In the genomic region with DNA sequence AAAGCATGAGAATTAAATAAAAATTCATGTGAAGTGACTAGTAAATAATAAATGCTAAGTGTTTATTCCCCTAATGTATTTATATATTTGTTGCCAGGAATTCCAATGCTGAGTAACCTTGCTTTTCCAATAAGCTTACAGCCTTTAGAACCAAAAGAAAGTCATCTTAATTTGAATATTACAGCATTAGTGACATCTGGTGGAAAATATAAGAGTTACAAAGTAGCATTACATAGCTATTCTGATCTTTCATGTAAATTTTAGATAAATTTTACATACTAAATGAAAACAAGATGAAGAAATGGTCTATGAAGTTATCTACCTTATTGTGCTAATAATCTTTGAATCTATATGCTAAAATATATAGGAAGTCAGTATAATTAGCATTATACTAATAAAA, we compare ENCODE assay signal across 9 cellular contexts. TPM values are rescaled to one million over a fixed set of nuclear protein-coding genes. Genes with fewer than 3 reads are reported as not detected.
DNase-seq lines count a peak whose midpoint lies in the region; ATAC-seq, FAIRE-seq and TF ChIP-seq lines count a peak whose summit lies in the region.
"Had no signal": no experiment of that assay in that cellular context is flagged by ENCODE, and none has a peak within 500 bp of the region (broad histone marks: within the 10 kb centered on the region; RNA-seq: fewer than 3 reads in every experiment).

No MANE protein-coding gene starts in this region.

- peaks cover 15% of the 10 kb centered on the region; the same call in 1 of the 2 replicates for H4K20me1 ChIP-seq in HCT116 (ENCODE audit: insufficient read depth)

- no peak overlapping the region for H2AFZ ChIP-seq in HCT116 (ENCODE audit: low read depth, low read length, poor library complexity, severe bottlenecking)

- no peak overlapping the region for H3K4me2 ChIP-seq in HCT116 (ENCODE audit: low read length)

- no TSS peak for BruUV-seq in HCT116 (replicated peaks; lab: Mats Ljungman, UMichigan)

- POLR2A ChIA-PET in BJ (lab: Charles Lee) (no interaction called here), HCT116 (lab: Charles Lee) (interaction anchor here (1.0 kb wide), 1 partner anchor 10 kb away, joined by 4 read pairs; a partner anchor contains a TSS)

- intact Hi-C loops in HCT116 (cut with micrococcal nuclease): no loop called here

- no peak for TF ChIP-seq POLR2A in HCT116 (IDR thresholded peaks at IDR 0.05; ENCODE audit: borderline replicate concordance, extremely low read depth, insufficient read depth, insufficient read length)

- FAIRE-seq in TTC549 (lab: Jason Lieb, UNC): peak; percentile 68
- FAIRE-seq in islet of Langerhans (lab: Jason Lieb, UNC): peak; percentile 88

- ATAC-seq in HCT116 (no peak), GM19452 (IDR thresholded peaks at IDR 0.05; ENCODE audit: unreplicated experiment) (no peak), GM18873 (IDR thresholded peaks at IDR 0.05; ENCODE audit: low FRiP score, unreplicated experiment) (no peak), GM21529 (IDR thresholded peaks at IDR 0.05; ENCODE audit: unreplicated experiment) (no peak)

- no peaks in the 10 kb centered on the region for H3K36me3 ChIP-seq in BJ (ENCODE audit: control insufficient read depth, insufficient read depth, low read length)
- H3K36me3 ChIP-seq in HCT116 (ENCODE audit: control insufficient read depth in 1 of 2, insufficient read depth in 2 of 2, low read length in 2 of 2): peaks cover 14 to 35% of the 10 kb centered on the region in 2 experiments

- TF ChIP-seq CTCF in BJ (IDR thresholded peaks at IDR 0.05; ENCODE audit: insufficient read depth, low read depth, low read length) (peak; percentile 40), HCT116 (IDR thresholded peaks at IDR 0.05 in 2 of 3, conservative IDR thresholded peaks at IDR 0.05 in 1 of 3; ENCODE audit: borderline replicate concordance in 1 of 3, insufficient read depth in 1 of 3, low read depth in 2 of 3, low read length in 2 of 3) (peak in 2 of 3 experiments; percentile 18 to 36; a peak in 2 of 6 replicates)

- CTCF ChIA-PET in BJ (lab: Yijun Ruan, JAX): interaction anchor here (0.6 to 6.1 kb wide), 13 partner anchors 10 to 1075 kb away, joined by 3 to 51 read pairs (median 3); a partner anchor contains a TSS
- CTCF ChIA-PET in HCT116 (lab: Charles Lee): interaction anchor here (0.7 to 2.7 kb wide), 7 partner anchors 32 to 1015 kb away, joined by 3 to 22 read pairs (median 3); a partner anchor contains a TSS

- no peak overlapping the region for H3K9ac ChIP-seq in HCT116 (ENCODE audit: low read length)

- H3K9me3 ChIP-seq in HCT116 (ENCODE audit: control insufficient read depth in 1 of 2, insufficient read depth in 1 of 2, low read depth in 1 of 2, low read length in 2 of 2): no peaks in the 10 kb centered on the region

- peak; percentile 45 for TF ChIP-seq RAD21 in HCT116 (IDR thresholded peaks at IDR 0.05; ENCODE audit: low read depth)

- H3K27me3 ChIP-seq in BJ (ENCODE audit: control insufficient read depth, insufficient read depth, low read length) (no peaks in the 10 kb centered on the region), HCT116 (ENCODE audit: insufficient read depth, low read length) (no peaks in the 10 kb centered on the region)

- H3K4me3 ChIP-seq in BJ (ENCODE audit: low read depth, low read length): no peak overlapping the region
- no peak overlapping the region for H3K4me3 ChIP-seq in HCT116 (replicated peaks in 1 of 2; ENCODE audit: low read depth in 1 of 2, low read length in 2 of 2)

- H3K4me1 ChIP-seq in HCT116 (ENCODE audit: control insufficient read depth in 1 of 2, insufficient read depth in 2 of 2, low read length in 2 of 2): no peaks in the 10 kb centered on the region

- DNase-seq in BJ (ENCODE audit: low read depth): peak; percentile 9
- DNase-seq in HCT116 (ENCODE audit: low read depth, low spot score): no peak
- DNase-seq in NCI-H82 treated with DMSO at 0.1 percent for 48 hours (lab: John Stamatoyannopoulos, UW; ENCODE audit: unreplicated experiment): no peak
- DNase-seq: activated CD4-positive, alpha-beta T cell treated with anti-CD3 and anti-CD28 coated beads, Interleukin-2, amount 50 U/mL, for 4 hours had no signal

- RAD21 ChIA-PET in HCT116 (lab: Charles Lee; ENCODE audit: low non-redundant PET in 1 of 2, low total read pairs in 2 of 2, uncharacterized antibody in 2 of 2, unreplicated experiment in 2 of 2): interaction anchor here in 1 of 2 experiments (0.9 kb wide), 1 partner anchor 427 kb away, joined by 3 read pairs; a partner anchor contains a TSS

- no peaks in the 10 kb centered on the region for H3K9me2 ChIP-seq in HCT116 (ENCODE audit: insufficient read depth)

- H3K27ac ChIP-seq in HCT116 (ENCODE audit: low read depth, low read length): no peak overlapping the region

- H3K79me2 ChIP-seq in HCT116 (ENCODE audit: insufficient read depth, low read length): peaks cover 43% of the 10 kb centered on the region

TF ChIP-seq in HCT116, 20 proteins besides CTCF, POLR2A, EP300 and RAD21:
- TF ChIP-seq ZNF274 (IDR thresholded peaks at IDR 0.05; ENCODE audit: low read depth, low read length): no peak
- TF ChIP-seq, protein P1, sequence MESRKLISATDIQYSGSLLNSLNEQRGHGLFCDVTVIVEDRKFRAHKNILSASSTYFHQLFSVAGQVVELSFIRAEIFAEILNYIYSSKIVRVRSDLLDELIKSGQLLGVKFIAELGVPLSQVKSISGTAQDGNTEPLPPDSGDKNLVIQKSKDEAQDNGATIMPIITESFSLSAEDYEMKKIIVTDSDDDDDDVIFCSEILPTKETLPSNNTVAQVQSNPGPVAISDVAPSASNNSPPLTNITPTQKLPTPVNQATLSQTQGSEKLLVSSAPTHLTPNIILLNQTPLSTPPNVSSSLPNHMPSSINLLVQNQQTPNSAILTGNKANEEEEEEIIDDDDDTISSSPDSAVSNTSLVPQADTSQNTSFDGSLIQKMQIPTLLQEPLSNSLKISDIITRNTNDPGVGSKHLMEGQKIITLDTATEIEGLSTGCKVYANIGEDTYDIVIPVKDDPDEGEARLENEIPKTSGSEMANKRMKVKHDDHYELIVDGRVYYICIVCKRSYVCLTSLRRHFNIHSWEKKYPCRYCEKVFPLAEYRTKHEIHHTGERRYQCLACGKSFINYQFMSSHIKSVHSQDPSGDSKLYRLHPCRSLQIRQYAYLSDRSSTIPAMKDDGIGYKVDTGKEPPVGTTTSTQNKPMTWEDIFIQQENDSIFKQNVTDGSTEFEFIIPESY (IDR thresholded peaks at IDR 0.05; ENCODE audit: extremely low read depth, insufficient replicate concordance, low read length): no peak
- no peak for TF ChIP-seq EZH2 (IDR thresholded peaks at IDR 0.05)
- no peak for TF ChIP-seq CBX3 (IDR thresholded peaks at IDR 0.05; ENCODE audit: low read depth)
- TF ChIP-seq, protein P2, sequence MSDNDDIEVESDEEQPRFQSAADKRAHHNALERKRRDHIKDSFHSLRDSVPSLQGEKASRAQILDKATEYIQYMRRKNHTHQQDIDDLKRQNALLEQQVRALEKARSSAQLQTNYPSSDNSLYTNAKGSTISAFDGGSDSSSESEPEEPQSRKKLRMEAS (IDR thresholded peaks at IDR 0.05): no peak
- TF ChIP-seq YY1 (IDR thresholded peaks at IDR 0.05; ENCODE audit: extremely low read depth, insufficient replicate concordance, low read depth, low read length): no peak
- TF ChIP-seq ZFX (IDR thresholded peaks at IDR 0.05): no peak
- TF ChIP-seq FOSL1 (IDR thresholded peaks at IDR 0.05; ENCODE audit: low read depth): no peak
- TF ChIP-seq, protein P3, sequence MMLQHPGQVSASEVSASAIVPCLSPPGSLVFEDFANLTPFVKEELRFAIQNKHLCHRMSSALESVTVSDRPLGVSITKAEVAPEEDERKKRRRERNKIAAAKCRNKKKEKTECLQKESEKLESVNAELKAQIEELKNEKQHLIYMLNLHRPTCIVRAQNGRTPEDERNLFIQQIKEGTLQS (IDR thresholded peaks at IDR 0.05): no peak
- no peak for TF ChIP-seq CEBPB (IDR thresholded peaks at IDR 0.05; ENCODE audit: low read depth)
- no peak for TF ChIP-seq SP1 (IDR thresholded peaks at IDR 0.05; ENCODE audit: low read depth)
- TF ChIP-seq, protein P4, sequence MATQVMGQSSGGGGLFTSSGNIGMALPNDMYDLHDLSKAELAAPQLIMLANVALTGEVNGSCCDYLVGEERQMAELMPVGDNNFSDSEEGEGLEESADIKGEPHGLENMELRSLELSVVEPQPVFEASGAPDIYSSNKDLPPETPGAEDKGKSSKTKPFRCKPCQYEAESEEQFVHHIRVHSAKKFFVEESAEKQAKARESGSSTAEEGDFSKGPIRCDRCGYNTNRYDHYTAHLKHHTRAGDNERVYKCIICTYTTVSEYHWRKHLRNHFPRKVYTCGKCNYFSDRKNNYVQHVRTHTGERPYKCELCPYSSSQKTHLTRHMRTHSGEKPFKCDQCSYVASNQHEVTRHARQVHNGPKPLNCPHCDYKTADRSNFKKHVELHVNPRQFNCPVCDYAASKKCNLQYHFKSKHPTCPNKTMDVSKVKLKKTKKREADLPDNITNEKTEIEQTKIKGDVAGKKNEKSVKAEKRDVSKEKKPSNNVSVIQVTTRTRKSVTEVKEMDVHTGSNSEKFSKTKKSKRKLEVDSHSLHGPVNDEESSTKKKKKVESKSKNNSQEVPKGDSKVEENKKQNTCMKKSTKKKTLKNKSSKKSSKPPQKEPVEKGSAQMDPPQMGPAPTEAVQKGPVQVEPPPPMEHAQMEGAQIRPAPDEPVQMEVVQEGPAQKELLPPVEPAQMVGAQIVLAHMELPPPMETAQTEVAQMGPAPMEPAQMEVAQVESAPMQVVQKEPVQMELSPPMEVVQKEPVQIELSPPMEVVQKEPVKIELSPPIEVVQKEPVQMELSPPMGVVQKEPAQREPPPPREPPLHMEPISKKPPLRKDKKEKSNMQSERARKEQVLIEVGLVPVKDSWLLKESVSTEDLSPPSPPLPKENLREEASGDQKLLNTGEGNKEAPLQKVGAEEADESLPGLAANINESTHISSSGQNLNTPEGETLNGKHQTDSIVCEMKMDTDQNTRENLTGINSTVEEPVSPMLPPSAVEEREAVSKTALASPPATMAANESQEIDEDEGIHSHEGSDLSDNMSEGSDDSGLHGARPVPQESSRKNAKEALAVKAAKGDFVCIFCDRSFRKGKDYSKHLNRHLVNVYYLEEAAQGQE (IDR thresholded peaks at IDR 0.05; ENCODE audit: low read depth): no peak
- TF ChIP-seq EGR1 (IDR thresholded peaks at IDR 0.05; ENCODE audit: low read depth): no peak
- no peak for TF ChIP-seq EZH2phosphoT487 (IDR thresholded peaks at IDR 0.05; ENCODE audit: borderline replicate concordance)
- TF ChIP-seq SIN3A (IDR thresholded peaks at IDR 0.05; ENCODE audit: low read depth): no peak
TF ChIP-seq in HCT116: peak in this region for 0.

RNA-seq across cellular contexts. Expression of a gene that starts 10.4 kb away (rescaled TPM):
- 27.0 and 27.1 TPM in 2 replicates for polyA plus RNA-seq in BJ (2011; rRNA removed)
- polyA minus RNA-seq in BJ (2011; rRNA and poly(A)+ RNA removed): 7.2 and 11.8 TPM in 2 replicates
- 92.9 TPM for total RNA-seq in HCT116 (2021; ENCODE audit: unreplicated experiment)
- 89.3 and 136 TPM in 2 replicates for polyA plus RNA-seq in HCT116 (2012)
